In the genomic region with DNA sequence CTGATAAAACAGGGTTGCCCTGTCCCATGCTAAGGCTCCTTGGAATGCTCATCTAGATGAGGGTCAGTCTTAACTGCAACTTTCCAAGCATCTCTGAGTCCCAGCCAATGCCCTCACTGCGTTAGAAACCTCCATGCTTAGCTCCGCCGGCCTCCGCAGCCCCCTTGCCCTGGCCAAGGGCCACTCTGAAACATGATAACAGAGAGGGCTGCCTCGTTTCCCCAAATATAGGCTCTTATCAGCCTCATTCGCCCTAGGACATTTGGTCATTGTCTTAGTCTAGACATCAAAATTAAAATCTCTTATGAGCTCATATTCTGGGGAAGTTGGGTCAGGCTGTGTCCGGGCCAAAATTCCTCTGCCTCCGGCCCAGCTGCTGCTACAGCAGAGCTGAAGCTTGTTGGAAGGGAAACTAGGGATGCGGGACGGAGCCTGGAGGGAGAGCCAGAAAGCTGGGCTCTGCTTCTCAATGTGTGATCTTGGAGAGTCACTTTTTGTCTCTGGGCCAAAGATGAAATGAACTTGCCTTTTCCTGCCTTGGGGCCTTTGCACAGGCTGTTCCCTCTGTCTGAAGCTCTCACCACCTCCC, we compare ENCODE assay signal across 9 cellular contexts.
A peak's percentile ranks its signal among the peaks of the same experiment; 100 is the strongest.
DNase-seq lines count a peak whose midpoint lies in the region; ATAC-seq and TF ChIP-seq lines count a peak whose summit lies in the region.
"Had no signal": no experiment of that assay in that cellular context is flagged by ENCODE, and none has a peak within 500 bp of the region (broad histone marks: within the 10 kb centered on the region; RNA-seq: fewer than 3 reads in every experiment).

No MANE protein-coding gene starts in this region.

- H3K9me3 ChIP-seq in heart right ventricle (no peaks in the 10 kb centered on the region), osteoblast (ENCODE audit: low read depth, low read length) (no peaks in the 10 kb centered on the region), aorta (ENCODE audit: control insufficient read depth, low read length) (no peaks in the 10 kb centered on the region)

- DNase-seq in stimulated activated naive CD8-positive, alpha-beta T cell treated with anti-CD3 and anti-CD28 coated beads, Interleukin-15, amount 100 ng/mL, for 72 hours, result no peak
- DNase-seq in heart right ventricle (peak; percentile 68 to 87), osteoblast (ENCODE audit: insufficient read length, low spot score, missing footprints) (no peak), aorta (peak; percentile 88 to 90), MV-4-11 (lab: John Stamatoyannopoulos, UW) (no peak), NCI-H128 (lab: John Stamatoyannopoulos, UW; ENCODE audit: unreplicated experiment) (no peak)
- DNase-seq: GF-D8 had no signal

- H3K36me3 ChIP-seq in heart right ventricle, result no peaks in the 10 kb centered on the region
- no peaks in the 10 kb centered on the region for H3K36me3 ChIP-seq in osteoblast (ENCODE audit: insufficient read depth, low read length)
- no peaks in the 10 kb centered on the region for H3K36me3 ChIP-seq in aorta (ENCODE audit: control insufficient read depth in 1 of 2, insufficient read depth in 2 of 2, low read length in 1 of 2)

- H3K4me3 Mint-ChIP-seq in stimulated activated naive CD8-positive, alpha-beta T cell treated with anti-CD3 and anti-CD28 coated beads, Interleukin-15, Interleukin-2, amounts not matched to agents 100 ng/mL and 50 ng/mL, for 24 hours, result no peak overlapping the region
- no peak overlapping the region for H3K4me3 Mint-ChIP-seq in stimulated activated naive CD8-positive, alpha-beta T cell treated with anti-CD3 and anti-CD28 coated beads, Interleukin-15, amount 100 ng/mL, for 72 hours

- H3K4me1 Mint-ChIP-seq in stimulated activated naive CD8-positive, alpha-beta T cell treated with anti-CD3 and anti-CD28 coated beads, Interleukin-15, Interleukin-2, amounts not matched to agents 100 ng/mL and 50 ng/mL, for 24 hours (ENCODE audit: low read depth), result peaks cover 10% of the 10 kb centered on the region
- H3K4me1 Mint-ChIP-seq in stimulated activated naive CD8-positive, alpha-beta T cell treated with anti-CD3 and anti-CD28 coated beads, Interleukin-15, amount 100 ng/mL, for 72 hours, result peaks cover 16% of the 10 kb centered on the region

- H3K27ac Mint-ChIP-seq in stimulated activated naive CD8-positive, alpha-beta T cell treated with anti-CD3 and anti-CD28 coated beads, Interleukin-15, Interleukin-2, amounts not matched to agents 100 ng/mL and 50 ng/mL, for 24 hours, result peak overlapping the region; percentile 39
- H3K27ac Mint-ChIP-seq in stimulated activated naive CD8-positive, alpha-beta T cell treated with anti-CD3 and anti-CD28 coated beads, Interleukin-15, amount 100 ng/mL, for 72 hours, result no peak overlapping the region

- no peak overlapping the region for H2AFZ ChIP-seq in osteoblast (ENCODE audit: low read length)

- WGBS in heart right ventricle, 2 donors, result 13 to 14% methylated on average over 10 of the region's 10 CpGs
- WGBS in aorta, 2 donors, result 1 to 5% methylated on average over 10 of the region's 10 CpGs

- no peak overlapping the region for H3K4me2 ChIP-seq in osteoblast (ENCODE audit: insufficient read depth, low read length)

- no peaks in the 10 kb centered on the region for H3K36me3 Mint-ChIP-seq in stimulated activated naive CD8-positive, alpha-beta T cell treated with anti-CD3 and anti-CD28 coated beads, Interleukin-15, Interleukin-2, amounts not matched to agents 100 ng/mL and 50 ng/mL, for 24 hours (ENCODE audit: low read depth)

- H3K4me3 ChIP-seq in heart right ventricle (no peak overlapping the region), osteoblast (ENCODE audit: insufficient read depth, low read length) (no peak overlapping the region), aorta (ENCODE audit: low read length in 2 of 2) (no peak overlapping the region)

- no peaks in the 10 kb centered on the region for H4K20me1 ChIP-seq in osteoblast (ENCODE audit: insufficient read depth, low read length)

- H3K9me3 Mint-ChIP-seq in stimulated activated naive CD8-positive, alpha-beta T cell treated with anti-CD3 and anti-CD28 coated beads, Interleukin-15, Interleukin-2, amounts not matched to agents 100 ng/mL and 50 ng/mL, for 24 hours, result no peaks in the 10 kb centered on the region
- H3K9me3 Mint-ChIP-seq in stimulated activated naive CD8-positive, alpha-beta T cell treated with anti-CD3 and anti-CD28 coated beads, Interleukin-15, amount 100 ng/mL, for 72 hours, result no peaks in the 10 kb centered on the region

- H3K79me2 ChIP-seq in osteoblast (ENCODE audit: insufficient read depth, low read length), result no peaks in the 10 kb centered on the region

- ATAC-seq in stimulated activated naive CD8-positive, alpha-beta T cell treated with anti-CD3 and anti-CD28 coated beads, Interleukin-15, amount 100 ng/mL, for 72 hours, result no peak
- ATAC-seq in heart right ventricle (peak; percentile 65 to 89 (median 83)), aorta (ENCODE audit: low FRiP score) (peak; percentile 85), HG03025 (IDR thresholded peaks at IDR 0.05; ENCODE audit: low FRiP score, unreplicated experiment) (no peak)

- H3K27me3 Mint-ChIP-seq in stimulated activated naive CD8-positive, alpha-beta T cell treated with anti-CD3 and anti-CD28 coated beads, Interleukin-15, Interleukin-2, amounts not matched to agents 100 ng/mL and 50 ng/mL, for 24 hours, result peaks cover 8% of the 10 kb centered on the region
- peaks cover 10% of the 10 kb centered on the region for H3K27me3 Mint-ChIP-seq in stimulated activated naive CD8-positive, alpha-beta T cell treated with anti-CD3 and anti-CD28 coated beads, Interleukin-15, amount 100 ng/mL, for 72 hours

- H3K4me1 ChIP-seq in heart right ventricle (peaks cover 20 to 72% (median 42%) of the 10 kb centered on the region in 9 donors), osteoblast (ENCODE audit: insufficient read depth, low read length) (peaks cover 27% of the 10 kb centered on the region), aorta (ENCODE audit: control insufficient read depth in 1 of 2, insufficient read depth in 2 of 2, low read length in 2 of 2) (no peaks in the 10 kb centered on the region)

- intact Hi-C loops in heart right ventricle (cut with DNase I), result loop anchor here (1.0 to 5.0 kb wide), 14 partner anchors 33 to 542 kb away; no protein-coding TSS in a partner anchor
- intact Hi-C loops in aorta (cut with DNase I), result loop anchor here (1.0 to 10.0 kb wide), 5 partner anchors 63 to 380 kb away; a partner anchor contains a TSS

- TF ChIP-seq CTCF in heart right ventricle (IDR thresholded peaks at IDR 0.05) (no peak), osteoblast (IDR thresholded peaks at IDR 0.05; ENCODE audit: extremely low read depth, low read depth, low read length) (no peak)

- H3K27ac ChIP-seq in heart right ventricle (peak overlapping the region; percentile 63 to 90 (median 80)), osteoblast (ENCODE audit: low read depth, low read length) (peak overlapping the region; percentile 8), aorta (ENCODE audit: low read depth in 1 of 2, low read length in 2 of 2) (peak overlapping the region; percentile 43 to 94)

- H3K27me3 ChIP-seq in heart right ventricle (no peaks in the 10 kb centered on the region), osteoblast (ENCODE audit: insufficient read depth, low read length) (peaks cover 3% of the 10 kb centered on the region), aorta (ENCODE audit: control insufficient read depth in 1 of 2, insufficient read depth in 2 of 2, low read length in 1 of 2) (no peaks in the 10 kb centered on the region)

Comparison
In these comparisons a context has a peak if more than half of its experiments do, and no peak if none do; other contexts are left out.
1. ATAC-seq: peak in heart right ventricle (8 of 8) and aorta (single experiment); none in stimulated activated naive CD8-positive, alpha-beta T cell treated with anti-CD3 and anti-CD28 coated beads, Interleukin-15, amount 100 ng/mL, for 72 hours (single experiment) and HG03025 (single experiment).
2. DNase-seq: peak in heart right ventricle (2 of 2) and aorta (2 of 2); none in stimulated activated naive CD8-positive, alpha-beta T cell treated with anti-CD3 and anti-CD28 coated beads, Interleukin-15, amount 100 ng/mL, for 72 hours (0 of 2), osteoblast (single experiment), MV-4-11 (single experiment) and NCI-H128 (single experiment).
3. H3K27ac ChIP-seq: peak in every context shown above with its lines; median percentile 80 in heart right ventricle; 68 in aorta; 8 in osteoblast.